In the genomic region with DNA sequence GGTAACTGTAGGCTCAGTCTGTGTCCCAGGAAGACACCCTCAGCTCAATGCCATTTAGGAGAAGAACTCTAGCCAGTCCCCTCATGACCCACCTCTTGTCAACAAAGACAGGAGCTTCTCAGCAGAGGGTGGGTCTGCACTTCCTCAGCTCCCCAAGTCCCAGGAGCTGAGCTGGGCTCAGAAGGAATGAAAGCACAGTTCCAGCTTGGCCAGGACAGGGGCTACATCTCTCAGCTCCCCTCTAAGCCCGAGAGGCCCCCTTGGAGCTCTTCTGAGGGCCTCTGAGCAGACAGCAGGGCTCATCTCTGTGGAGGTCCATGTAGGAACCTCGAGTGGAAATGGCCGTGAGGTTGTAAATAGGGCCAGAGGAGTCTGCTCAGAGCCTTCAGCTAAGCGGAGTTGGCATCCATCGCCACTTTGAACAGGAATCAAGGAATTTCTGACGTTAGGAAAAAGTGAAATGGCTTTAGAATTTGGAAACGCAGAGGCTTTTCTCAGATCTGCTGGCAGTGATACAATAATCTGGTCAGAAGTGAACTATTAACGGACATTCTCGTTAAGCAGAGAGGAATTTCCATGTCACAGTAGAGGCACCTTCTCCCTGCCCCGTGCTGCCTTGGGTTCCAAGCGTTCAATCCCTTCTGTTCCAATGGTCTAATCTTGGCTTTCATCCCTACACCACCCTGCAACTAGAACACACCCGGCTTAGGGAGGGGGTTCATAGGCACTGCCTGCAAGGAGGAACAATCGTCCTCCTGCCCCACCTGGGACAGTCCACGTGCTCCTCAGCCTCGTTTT, we compare ENCODE assay signal across 29 cellular contexts.
DNase-seq lines count a peak whose midpoint lies in the region; ATAC-seq and TF ChIP-seq lines count a peak whose summit lies in the region.
"Had no signal": no experiment of that assay in that cellular context is flagged by ENCODE, and none has a peak within 500 bp of the region (broad histone marks: within the 10 kb centered on the region; RNA-seq: fewer than 3 reads in every experiment).

No MANE protein-coding gene starts in this region.

- H3K14ac ChIP-seq in neuronal stem cell (ENCODE audit: low read length): no peak overlapping the region

- H3K9me3 ChIP-seq in heart left ventricle (no peaks in the 10 kb centered on the region), right atrium auricular region (no peaks in the 10 kb centered on the region), neuronal stem cell (replicated peaks in 1 of 2; ENCODE audit: control insufficient read depth in 2 of 2, insufficient read depth in 1 of 2, low read depth in 1 of 2, low read length in 2 of 2) (no peaks in the 10 kb centered on the region), tibial artery (no peaks in the 10 kb centered on the region)
- H3K9me3 ChIP-seq: BE2C, HAP-1, prostate gland, upper lobe of left lung had no signal

- no peak overlapping the region for H3K9ac ChIP-seq in neuronal stem cell (ENCODE audit: low read depth, low read length, poor library complexity)

- no peak for TF ChIP-seq CTCF in heart left ventricle (IDR thresholded peaks at IDR 0.05)
- no peak for TF ChIP-seq CTCF in right atrium auricular region (IDR thresholded peaks at IDR 0.05)
- no peak for TF ChIP-seq CTCF in coronary artery (IDR thresholded peaks at IDR 0.05)
- TF ChIP-seq CTCF in tibial artery (IDR thresholded peaks at IDR 0.05): no peak

- TF ChIP-seq POLR2A in heart left ventricle (IDR thresholded peaks at IDR 0.05): no peak

- ATAC-seq in heart left ventricle (no peak), HG02623 (IDR thresholded peaks at IDR 0.05; ENCODE audit: unreplicated experiment) (no peak), HG03175 (IDR thresholded peaks at IDR 0.05; ENCODE audit: unreplicated experiment) (no peak)
- ATAC-seq: Panc1; stimulated activated naive CD8-positive, alpha-beta T cell treated with anti-CD3 and anti-CD28 coated beads, Interleukin-15, amount 100 ng/mL, for 72 hours had no signal

- H3K4me2 ChIP-seq in neuronal stem cell (ENCODE audit: insufficient read depth, low read length, poor library complexity, severe bottlenecking): no peak overlapping the region

- H3K4me3 ChIP-seq in heart left ventricle (no peak overlapping the region), right atrium auricular region (no peak overlapping the region), coronary artery (no peak overlapping the region), neuronal stem cell (ENCODE audit: low read length in 2 of 2) (no peak overlapping the region), tibial artery (no peak overlapping the region)
- H3K4me3 ChIP-seq: dorsolateral prefrontal cortex, HAP-1, lung, prostate gland, skin epidermis, upper lobe of left lung had no signal

- H2BK12ac ChIP-seq in neuronal stem cell (ENCODE audit: low read length): peak overlapping the region; percentile 12

- H2BK120ac ChIP-seq in neuronal stem cell (ENCODE audit: low read depth, low read length): no peak overlapping the region

- H3K79me1 ChIP-seq in neuronal stem cell (ENCODE audit: low read depth, low read length): no peaks in the 10 kb centered on the region

- no peak overlapping the region for H2BK5ac ChIP-seq in neuronal stem cell (ENCODE audit: low read length)

- H3K36me3 ChIP-seq in heart left ventricle (no peaks in the 10 kb centered on the region), right atrium auricular region (no peaks in the 10 kb centered on the region), neuronal stem cell (replicated peaks in 1 of 2; ENCODE audit: control insufficient read depth in 2 of 2, insufficient read depth in 2 of 2, low read length in 2 of 2) (no peaks in the 10 kb centered on the region), tibial artery (no peaks in the 10 kb centered on the region)
- H3K36me3 ChIP-seq: BE2C, HAP-1, prostate gland, upper lobe of left lung had no signal

- H3K27me3 ChIP-seq in heart left ventricle (peaks cover 0 to 34% (median 0%) of the 10 kb centered on the region in 9 donors), right atrium auricular region (no peaks in the 10 kb centered on the region), neuronal stem cell (ENCODE audit: control insufficient read depth in 3 of 3, insufficient read depth in 3 of 3, low read depth in 1 of 3, low read length in 3 of 3) (no peaks in the 10 kb centered on the region), tibial artery (no peaks in the 10 kb centered on the region)
- H3K27me3 ChIP-seq: BE2C, dorsolateral prefrontal cortex, upper lobe of left lung had no signal

- DNase-seq in heart left ventricle (peak in 3 of 5 donors; percentile 11 to 23 (median 16)), right atrium auricular region (ENCODE audit: low spot score) (no peak), coronary artery (ENCODE audit: low spot score) (no peak), neuronal stem cell (ENCODE audit: low spot score) (no peak), tibial artery (peak; percentile 20 to 73), NCI-H1092 (lab: John Stamatoyannopoulos, UW) (no peak)
- DNase-seq: activated CD4-positive, alpha-beta T cell treated with anti-CD3 and anti-CD28 coated beads, Interleukin-2, amount 50 U/mL, for 4 hours; BE2C; DMS53; GF-D8; glutamatergic neuron; NCI-H1105 treated with DMSO at 0.1 percent for 48 hours; NCI-H2029; NCI-H526 treated with DMSO at 0.1 percent for 48 hours; SHP77 treated with DMSO at 0.1 percent for 48 hours; stimulated activated CD4-positive, alpha-beta T cell treated with anti-CD3 and anti-CD28 coated beads, Interleukin-1b, Interleukin-23, amount 100 ng/mL, for 48 hours; stimulated activated CD8-positive, alpha-beta memory T cell treated with anti-CD3 and anti-CD28 coated beads, Interleukin-4, amount 100 ng/mL, for 48 hours; stimulated activated naive CD8-positive, alpha-beta T cell treated with anti-CD3 and anti-CD28 coated beads, Interleukin-15, amount 100 ng/mL, for 72 hours; SW 1271; T1000; upper lobe of left lung had no signal

- no peak overlapping the region for H3K4ac ChIP-seq in neuronal stem cell (ENCODE audit: low read length)

- H2BK15ac ChIP-seq in neuronal stem cell (ENCODE audit: low read length): no peak overlapping the region

- no peak overlapping the region for H4K91ac ChIP-seq in neuronal stem cell (ENCODE audit: low read depth, low read length, poor library complexity)

- no peak overlapping the region for H3K23ac ChIP-seq in neuronal stem cell (ENCODE audit: low read depth, low read length, poor library complexity)

- H3K4me1 ChIP-seq in heart left ventricle (peaks cover 0 to 18% (median 0%) of the 10 kb centered on the region in 12 donors), right atrium auricular region (peaks cover 0 to 19% of the 10 kb centered on the region in 2 donors), neuronal stem cell (ENCODE audit: control insufficient read depth in 2 of 2, insufficient read depth in 1 of 2, low read depth in 1 of 2, low read length in 2 of 2) (peaks cover 0 to 10% of the 10 kb centered on the region in 2 donors), tibial artery (peaks cover 9 to 49% (median 24%) of the 10 kb centered on the region in 4 donors)
- H3K4me1 ChIP-seq: BE2C, HAP-1, prostate gland had no signal

- no peak overlapping the region for H4K8ac ChIP-seq in neuronal stem cell (ENCODE audit: low read depth, low read length)

- WGBS in heart left ventricle, 4 donors: 67 to 76% (median 72%) methylated on average over 14 to 15 of the region's 15 CpGs
- WGBS in neuronal stem cell (ENCODE audit: extremely low coverage in 2 of 2, insufficient read length in 2 of 2, insufficient replicate concordance in 1 of 2), 2 donors: no CpG with 5 or more reads among the region's 15 CpGs

- H3K27ac ChIP-seq in heart left ventricle (no peak overlapping the region), right atrium auricular region (peak overlapping the region in 1 of 2 donors; percentile 23), coronary artery (peak overlapping the region; percentile 27 to 81), neuronal stem cell (replicated peaks; ENCODE audit: low read length) (no peak overlapping the region), tibial artery (peak overlapping the region; percentile 58 to 59)
- H3K27ac ChIP-seq: dorsolateral prefrontal cortex, prostate gland, upper lobe of left lung had no signal

- H3K18ac ChIP-seq in neuronal stem cell (ENCODE audit: low read length): no peak overlapping the region

- no peak overlapping the region for H2AFZ ChIP-seq in neuronal stem cell (ENCODE audit: low read length)

- peak overlapping the region; percentile 60 for H2AK5ac ChIP-seq in neuronal stem cell (ENCODE audit: low read depth, low read length)

- intact Hi-C loops in heart left ventricle (cut with DNase I): no loop called here
- intact Hi-C loops in tibial artery (cut with DNase I; ENCODE audit: low total_unique reads): no loop called here

Comparison
In these comparisons a context has a peak if more than half of its experiments do, and no peak if none do; other contexts are left out.
1. DNase-seq: peak in heart left ventricle (3 of 5) and tibial artery (2 of 2); none in right atrium auricular region (single experiment), coronary artery (single experiment), neuronal stem cell (single experiment) and NCI-H1092 (single experiment).
2. H3K27ac ChIP-seq: peak in coronary artery (2 of 2) and tibial artery (2 of 2); none in heart left ventricle (0 of 12) and neuronal stem cell (single experiment).